1 cellular context compared by ENCODE assay signal in the genomic region with DNA sequence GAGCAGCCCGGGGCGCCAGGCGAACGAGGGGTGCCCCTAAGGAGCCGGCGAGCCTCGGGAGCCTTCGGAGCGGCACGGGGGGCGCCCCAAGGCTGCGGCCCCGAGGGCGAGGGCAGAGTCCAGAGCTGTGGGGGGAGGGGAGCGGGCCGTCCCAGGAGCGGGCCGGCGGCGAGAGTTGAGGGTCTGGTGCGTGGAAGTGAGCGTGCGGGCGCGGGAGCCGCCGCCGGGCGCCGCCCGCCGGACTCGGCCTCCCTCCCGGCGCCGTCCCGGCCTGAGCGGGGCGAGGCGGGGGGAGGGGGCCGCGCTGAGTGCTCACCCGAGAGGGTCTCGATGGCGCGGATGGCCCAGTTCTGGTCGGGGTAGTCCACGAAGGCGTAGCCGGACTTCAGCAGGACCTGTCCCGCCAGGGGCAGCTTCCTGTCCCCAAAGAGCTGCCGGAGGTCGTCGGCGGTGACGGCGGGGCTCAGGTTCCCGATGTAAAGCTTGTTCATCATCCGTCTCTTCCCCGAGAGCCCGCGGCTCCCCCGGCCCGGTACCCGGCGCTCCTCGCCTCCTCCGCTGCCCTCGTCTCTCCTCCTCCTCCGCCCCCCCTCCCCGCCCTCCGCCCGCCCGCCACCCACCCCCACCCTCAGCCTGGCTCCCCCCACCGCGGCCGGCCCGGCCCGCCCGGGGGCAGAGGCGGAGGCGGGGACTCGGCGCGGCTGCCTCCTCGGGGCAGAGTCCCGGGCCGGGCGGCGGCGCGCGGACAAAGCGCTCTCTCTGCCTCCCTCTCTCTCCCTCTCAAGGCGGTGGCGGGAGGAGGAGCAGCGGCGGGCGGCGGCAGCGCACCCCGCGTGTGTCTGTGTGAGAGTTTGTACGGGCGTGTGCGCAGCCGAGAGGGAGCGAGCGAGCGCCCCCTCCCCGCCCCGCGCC.
TF ChIP-seq lines count a peak whose summit lies in the region.

A gene (minus strand): TSS at position 576 of the 912 bp plus-strand sequence. CDS start 82 bp downstream, at position 494.

TF ChIP-seq in WTC11, 78 proteins besides CTCF, POLR2A, EP300 and RAD21 (continued from another document):
- TF ChIP-seq, protein P1, sequence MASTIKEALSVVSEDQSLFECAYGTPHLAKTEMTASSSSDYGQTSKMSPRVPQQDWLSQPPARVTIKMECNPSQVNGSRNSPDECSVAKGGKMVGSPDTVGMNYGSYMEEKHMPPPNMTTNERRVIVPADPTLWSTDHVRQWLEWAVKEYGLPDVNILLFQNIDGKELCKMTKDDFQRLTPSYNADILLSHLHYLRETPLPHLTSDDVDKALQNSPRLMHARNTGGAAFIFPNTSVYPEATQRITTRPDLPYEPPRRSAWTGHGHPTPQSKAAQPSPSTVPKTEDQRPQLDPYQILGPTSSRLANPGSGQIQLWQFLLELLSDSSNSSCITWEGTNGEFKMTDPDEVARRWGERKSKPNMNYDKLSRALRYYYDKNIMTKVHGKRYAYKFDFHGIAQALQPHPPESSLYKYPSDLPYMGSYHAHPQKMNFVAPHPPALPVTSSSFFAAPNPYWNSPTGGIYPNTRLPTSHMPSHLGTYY (CRISPR knock-in tag; IDR thresholded peaks at IDR 0.05), result no peak
- TF ChIP-seq JAZF1 (CRISPR knock-in tag; IDR thresholded peaks at IDR 0.05), result no peak
- no peak for TF ChIP-seq TEAD1 (CRISPR knock-in tag; IDR thresholded peaks at IDR 0.05)
- TF ChIP-seq, protein P2, sequence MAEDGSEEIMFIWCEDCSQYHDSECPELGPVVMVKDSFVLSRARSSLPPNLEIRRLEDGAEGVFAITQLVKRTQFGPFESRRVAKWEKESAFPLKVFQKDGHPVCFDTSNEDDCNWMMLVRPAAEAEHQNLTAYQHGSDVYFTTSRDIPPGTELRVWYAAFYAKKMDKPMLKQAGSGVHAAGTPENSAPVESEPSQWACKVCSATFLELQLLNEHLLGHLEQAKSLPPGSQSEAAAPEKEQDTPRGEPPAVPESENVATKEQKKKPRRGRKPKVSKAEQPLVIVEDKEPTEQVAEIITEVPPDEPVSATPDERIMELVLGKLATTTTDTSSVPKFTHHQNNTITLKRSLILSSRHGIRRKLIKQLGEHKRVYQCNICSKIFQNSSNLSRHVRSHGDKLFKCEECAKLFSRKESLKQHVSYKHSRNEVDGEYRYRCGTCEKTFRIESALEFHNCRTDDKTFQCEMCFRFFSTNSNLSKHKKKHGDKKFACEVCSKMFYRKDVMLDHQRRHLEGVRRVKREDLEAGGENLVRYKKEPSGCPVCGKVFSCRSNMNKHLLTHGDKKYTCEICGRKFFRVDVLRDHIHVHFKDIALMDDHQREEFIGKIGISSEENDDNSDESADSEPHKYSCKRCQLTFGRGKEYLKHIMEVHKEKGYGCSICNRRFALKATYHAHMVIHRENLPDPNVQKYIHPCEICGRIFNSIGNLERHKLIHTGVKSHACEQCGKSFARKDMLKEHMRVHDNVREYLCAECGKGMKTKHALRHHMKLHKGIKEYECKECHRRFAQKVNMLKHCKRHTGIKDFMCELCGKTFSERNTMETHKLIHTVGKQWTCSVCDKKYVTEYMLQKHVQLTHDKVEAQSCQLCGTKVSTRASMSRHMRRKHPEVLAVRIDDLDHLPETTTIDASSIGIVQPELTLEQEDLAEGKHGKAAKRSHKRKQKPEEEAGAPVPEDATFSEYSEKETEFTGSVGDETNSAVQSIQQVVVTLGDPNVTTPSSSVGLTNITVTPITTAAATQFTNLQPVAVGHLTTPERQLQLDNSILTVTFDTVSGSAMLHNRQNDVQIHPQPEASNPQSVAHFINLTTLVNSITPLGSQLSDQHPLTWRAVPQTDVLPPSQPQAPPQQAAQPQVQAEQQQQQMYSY (CRISPR knock-in tag; IDR thresholded peaks at IDR 0.05), result no peak
- TF ChIP-seq, protein P3, sequence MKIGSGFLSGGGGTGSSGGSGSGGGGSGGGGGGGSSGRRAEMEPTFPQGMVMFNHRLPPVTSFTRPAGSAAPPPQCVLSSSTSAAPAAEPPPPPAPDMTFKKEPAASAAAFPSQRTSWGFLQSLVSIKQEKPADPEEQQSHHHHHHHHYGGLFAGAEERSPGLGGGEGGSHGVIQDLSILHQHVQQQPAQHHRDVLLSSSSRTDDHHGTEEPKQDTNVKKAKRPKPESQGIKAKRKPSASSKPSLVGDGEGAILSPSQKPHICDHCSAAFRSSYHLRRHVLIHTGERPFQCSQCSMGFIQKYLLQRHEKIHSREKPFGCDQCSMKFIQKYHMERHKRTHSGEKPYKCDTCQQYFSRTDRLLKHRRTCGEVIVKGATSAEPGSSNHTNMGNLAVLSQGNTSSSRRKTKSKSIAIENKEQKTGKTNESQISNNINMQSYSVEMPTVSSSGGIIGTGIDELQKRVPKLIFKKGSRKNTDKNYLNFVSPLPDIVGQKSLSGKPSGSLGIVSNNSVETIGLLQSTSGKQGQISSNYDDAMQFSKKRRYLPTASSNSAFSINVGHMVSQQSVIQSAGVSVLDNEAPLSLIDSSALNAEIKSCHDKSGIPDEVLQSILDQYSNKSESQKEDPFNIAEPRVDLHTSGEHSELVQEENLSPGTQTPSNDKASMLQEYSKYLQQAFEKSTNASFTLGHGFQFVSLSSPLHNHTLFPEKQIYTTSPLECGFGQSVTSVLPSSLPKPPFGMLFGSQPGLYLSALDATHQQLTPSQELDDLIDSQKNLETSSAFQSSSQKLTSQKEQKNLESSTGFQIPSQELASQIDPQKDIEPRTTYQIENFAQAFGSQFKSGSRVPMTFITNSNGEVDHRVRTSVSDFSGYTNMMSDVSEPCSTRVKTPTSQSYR (CRISPR knock-in tag; IDR thresholded peaks at IDR 0.05), result no peak
- TF ChIP-seq, protein P4, sequence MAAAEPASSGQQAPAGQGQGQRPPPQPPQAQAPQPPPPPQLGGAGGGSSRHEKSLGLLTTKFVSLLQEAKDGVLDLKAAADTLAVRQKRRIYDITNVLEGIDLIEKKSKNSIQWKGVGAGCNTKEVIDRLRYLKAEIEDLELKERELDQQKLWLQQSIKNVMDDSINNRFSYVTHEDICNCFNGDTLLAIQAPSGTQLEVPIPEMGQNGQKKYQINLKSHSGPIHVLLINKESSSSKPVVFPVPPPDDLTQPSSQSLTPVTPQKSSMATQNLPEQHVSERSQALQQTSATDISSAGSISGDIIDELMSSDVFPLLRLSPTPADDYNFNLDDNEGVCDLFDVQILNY (CRISPR knock-in tag; IDR thresholded peaks at IDR 0.05), result peak; percentile 17
- TF ChIP-seq RORB (CRISPR knock-in tag; IDR thresholded peaks at IDR 0.05), result no peak
- no peak for TF ChIP-seq MXD4 (CRISPR knock-in tag; IDR thresholded peaks at IDR 0.05; ENCODE audit: borderline replicate concordance)
- TF ChIP-seq, protein P5, sequence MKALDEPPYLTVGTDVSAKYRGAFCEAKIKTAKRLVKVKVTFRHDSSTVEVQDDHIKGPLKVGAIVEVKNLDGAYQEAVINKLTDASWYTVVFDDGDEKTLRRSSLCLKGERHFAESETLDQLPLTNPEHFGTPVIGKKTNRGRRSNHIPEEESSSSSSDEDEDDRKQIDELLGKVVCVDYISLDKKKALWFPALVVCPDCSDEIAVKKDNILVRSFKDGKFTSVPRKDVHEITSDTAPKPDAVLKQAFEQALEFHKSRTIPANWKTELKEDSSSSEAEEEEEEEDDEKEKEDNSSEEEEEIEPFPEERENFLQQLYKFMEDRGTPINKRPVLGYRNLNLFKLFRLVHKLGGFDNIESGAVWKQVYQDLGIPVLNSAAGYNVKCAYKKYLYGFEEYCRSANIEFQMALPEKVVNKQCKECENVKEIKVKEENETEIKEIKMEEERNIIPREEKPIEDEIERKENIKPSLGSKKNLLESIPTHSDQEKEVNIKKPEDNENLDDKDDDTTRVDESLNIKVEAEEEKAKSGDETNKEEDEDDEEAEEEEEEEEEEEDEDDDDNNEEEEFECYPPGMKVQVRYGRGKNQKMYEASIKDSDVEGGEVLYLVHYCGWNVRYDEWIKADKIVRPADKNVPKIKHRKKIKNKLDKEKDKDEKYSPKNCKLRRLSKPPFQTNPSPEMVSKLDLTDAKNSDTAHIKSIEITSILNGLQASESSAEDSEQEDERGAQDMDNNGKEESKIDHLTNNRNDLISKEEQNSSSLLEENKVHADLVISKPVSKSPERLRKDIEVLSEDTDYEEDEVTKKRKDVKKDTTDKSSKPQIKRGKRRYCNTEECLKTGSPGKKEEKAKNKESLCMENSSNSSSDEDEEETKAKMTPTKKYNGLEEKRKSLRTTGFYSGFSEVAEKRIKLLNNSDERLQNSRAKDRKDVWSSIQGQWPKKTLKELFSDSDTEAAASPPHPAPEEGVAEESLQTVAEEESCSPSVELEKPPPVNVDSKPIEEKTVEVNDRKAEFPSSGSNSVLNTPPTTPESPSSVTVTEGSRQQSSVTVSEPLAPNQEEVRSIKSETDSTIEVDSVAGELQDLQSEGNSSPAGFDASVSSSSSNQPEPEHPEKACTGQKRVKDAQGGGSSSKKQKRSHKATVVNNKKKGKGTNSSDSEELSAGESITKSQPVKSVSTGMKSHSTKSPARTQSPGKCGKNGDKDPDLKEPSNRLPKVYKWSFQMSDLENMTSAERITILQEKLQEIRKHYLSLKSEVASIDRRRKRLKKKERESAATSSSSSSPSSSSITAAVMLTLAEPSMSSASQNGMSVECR (CRISPR knock-in tag; IDR thresholded peaks at IDR 0.05; ENCODE audit: borderline replicate concordance), result no peak
- TF ChIP-seq, protein P6, sequence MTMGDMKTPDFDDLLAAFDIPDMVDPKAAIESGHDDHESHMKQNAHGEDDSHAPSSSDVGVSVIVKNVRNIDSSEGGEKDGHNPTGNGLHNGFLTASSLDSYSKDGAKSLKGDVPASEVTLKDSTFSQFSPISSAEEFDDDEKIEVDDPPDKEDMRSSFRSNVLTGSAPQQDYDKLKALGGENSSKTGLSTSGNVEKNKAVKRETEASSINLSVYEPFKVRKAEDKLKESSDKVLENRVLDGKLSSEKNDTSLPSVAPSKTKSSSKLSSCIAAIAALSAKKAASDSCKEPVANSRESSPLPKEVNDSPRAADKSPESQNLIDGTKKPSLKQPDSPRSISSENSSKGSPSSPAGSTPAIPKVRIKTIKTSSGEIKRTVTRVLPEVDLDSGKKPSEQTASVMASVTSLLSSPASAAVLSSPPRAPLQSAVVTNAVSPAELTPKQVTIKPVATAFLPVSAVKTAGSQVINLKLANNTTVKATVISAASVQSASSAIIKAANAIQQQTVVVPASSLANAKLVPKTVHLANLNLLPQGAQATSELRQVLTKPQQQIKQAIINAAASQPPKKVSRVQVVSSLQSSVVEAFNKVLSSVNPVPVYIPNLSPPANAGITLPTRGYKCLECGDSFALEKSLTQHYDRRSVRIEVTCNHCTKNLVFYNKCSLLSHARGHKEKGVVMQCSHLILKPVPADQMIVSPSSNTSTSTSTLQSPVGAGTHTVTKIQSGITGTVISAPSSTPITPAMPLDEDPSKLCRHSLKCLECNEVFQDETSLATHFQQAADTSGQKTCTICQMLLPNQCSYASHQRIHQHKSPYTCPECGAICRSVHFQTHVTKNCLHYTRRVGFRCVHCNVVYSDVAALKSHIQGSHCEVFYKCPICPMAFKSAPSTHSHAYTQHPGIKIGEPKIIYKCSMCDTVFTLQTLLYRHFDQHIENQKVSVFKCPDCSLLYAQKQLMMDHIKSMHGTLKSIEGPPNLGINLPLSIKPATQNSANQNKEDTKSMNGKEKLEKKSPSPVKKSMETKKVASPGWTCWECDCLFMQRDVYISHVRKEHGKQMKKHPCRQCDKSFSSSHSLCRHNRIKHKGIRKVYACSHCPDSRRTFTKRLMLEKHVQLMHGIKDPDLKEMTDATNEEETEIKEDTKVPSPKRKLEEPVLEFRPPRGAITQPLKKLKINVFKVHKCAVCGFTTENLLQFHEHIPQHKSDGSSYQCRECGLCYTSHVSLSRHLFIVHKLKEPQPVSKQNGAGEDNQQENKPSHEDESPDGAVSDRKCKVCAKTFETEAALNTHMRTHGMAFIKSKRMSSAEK (CRISPR knock-in tag; IDR thresholded peaks at IDR 0.05; ENCODE audit: borderline replicate concordance), result no peak
- no peak for TF ChIP-seq HMGA2 (CRISPR knock-in tag; IDR thresholded peaks at IDR 0.05)
- TF ChIP-seq, protein P7, sequence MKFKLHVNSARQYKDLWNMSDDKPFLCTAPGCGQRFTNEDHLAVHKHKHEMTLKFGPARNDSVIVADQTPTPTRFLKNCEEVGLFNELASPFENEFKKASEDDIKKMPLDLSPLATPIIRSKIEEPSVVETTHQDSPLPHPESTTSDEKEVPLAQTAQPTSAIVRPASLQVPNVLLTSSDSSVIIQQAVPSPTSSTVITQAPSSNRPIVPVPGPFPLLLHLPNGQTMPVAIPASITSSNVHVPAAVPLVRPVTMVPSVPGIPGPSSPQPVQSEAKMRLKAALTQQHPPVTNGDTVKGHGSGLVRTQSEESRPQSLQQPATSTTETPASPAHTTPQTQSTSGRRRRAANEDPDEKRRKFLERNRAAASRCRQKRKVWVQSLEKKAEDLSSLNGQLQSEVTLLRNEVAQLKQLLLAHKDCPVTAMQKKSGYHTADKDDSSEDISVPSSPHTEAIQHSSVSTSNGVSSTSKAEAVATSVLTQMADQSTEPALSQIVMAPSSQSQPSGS (CRISPR knock-in tag; IDR thresholded peaks at IDR 0.05; ENCODE audit: borderline replicate concordance, low read depth), result no peak
TF ChIP-seq in WTC11: peak in this region for 11.
